Comparison of ENCODE assay signal across 33 cellular contexts in genomic region chr11:95514386-95515145, GRCh38.
DNase-seq lines count a peak whose midpoint lies in the region; ATAC-seq and TF ChIP-seq lines count a peak whose summit lies in the region.
"Had no signal": no experiment of that assay in that cellular context is flagged by ENCODE, and none has a peak within 500 bp of the region (broad histone marks: within the 10 kb centered on the region; RNA-seq: fewer than 3 reads in every experiment).

No MANE protein-coding gene starts in this region.

- H3K4me1 ChIP-seq in mammary epithelial cell (ENCODE audit: insufficient read depth, low read length) (peaks cover 60% of the 10 kb centered on the region), foreskin keratinocyte (peaks cover 53% of the 10 kb centered on the region)
- H3K4me1 ChIP-seq: body of pancreas, lower lobe of right lung, pancreas had no signal

- peak overlapping the region; percentile 64 for H3K4me2 ChIP-seq in mammary epithelial cell (ENCODE audit: insufficient read depth, low read depth, low read length)
- H3K4me2 ChIP-seq: GM23338 had no signal

- dilution Hi-C loops in mammary epithelial cell (cut with HindIII; ENCODE audit: low sequenced_read_pairs): no loop called here

- ATAC-seq in foreskin keratinocyte (peak; percentile 46), sciatic nerve (peak; percentile 59)
- ATAC-seq: activated CD4-positive, alpha-beta T cell treated with anti-CD3 and anti-CD28 coated beads for 36 hours; activated CD8-positive, alpha-beta T cell treated with anti-CD3 and anti-CD28 coated beads for 36 hours; activated T-helper 17 cell treated with anti-CD3 and anti-CD28 coated beads, Interleukin-2, amount 50 U/mL, for 72 hours; body of pancreas; GM23338; lower lobe of right lung; naive thymus-derived CD8-positive, alpha-beta T cell; Panc1; pancreas had no signal

- BruUV-seq in mammary epithelial cell (replicated peaks; lab: Mats Ljungman, UMichigan): TSS peak; percentile 70

- in situ Hi-C loops in mammary epithelial cell (cut with MboI; ENCODE audit: low sequenced_read_pairs in 2 of 2): loop anchor here in 1 of 2 donors (10.0 kb wide), 1 partner anchor 290 kb away; no protein-coding TSS in a partner anchor

- H3K27ac ChIP-seq in mammary epithelial cell (ENCODE audit: insufficient read depth, low read depth, low read length): peak overlapping the region; percentile 78
- peak overlapping the region; percentile 60 for H3K27ac ChIP-seq in foreskin keratinocyte
- H3K27ac ChIP-seq: body of pancreas, lower lobe of right lung, pancreas, right atrium auricular region, spleen had no signal

- no peak overlapping the region for H3K4me3 ChIP-seq in mammary epithelial cell (replicated peaks in 1 of 3; ENCODE audit: insufficient read depth in 1 of 3, low read depth in 2 of 3, low read length in 3 of 3)
- H3K4me3 ChIP-seq: body of pancreas, GM23338, lower lobe of right lung, pancreas, right atrium auricular region, spleen had no signal

- DNase-seq in HPDE6-E6E7 (ENCODE audit: extremely low spot score) (peak; percentile 29), mammary epithelial cell (peak; percentile 66), foreskin keratinocyte (peak; percentile 77 to 88), sciatic nerve (ENCODE audit: low spot score) (no peak), 8988T (no peak), COR-L47 (lab: John Stamatoyannopoulos, UW) (no peak), DMS53 treated with DMSO at 0.1 percent for 48 hours (lab: John Stamatoyannopoulos, UW; ENCODE audit: unreplicated experiment) (no peak)
- no peak for DNase-seq in activated naive CD4-positive, alpha-beta T cell treated with anti-CD3 and anti-CD28 coated beads, Interleukin-2, amount 10 ng/mL, durations not matched to agents 7 days and 5 days
- DNase-seq: ACHN; activated CD4-positive, alpha-beta T cell treated with anti-CD3 and anti-CD28 coated beads for 36 hours; activated CD8-positive, alpha-beta memory T cell treated with anti-CD3 and anti-CD28 coated beads, Interleukin-2, amount 50 U/mL, for 48 hours; activated CD8-positive, alpha-beta T cell treated with anti-CD3 and anti-CD28 coated beads for 36 hours; activated naive CD4-positive, alpha-beta T cell treated with anti-CD3 and anti-CD28 coated beads, Interleukin-2, amount 50 U/mL, for 16 hours; body of pancreas; DMS79 treated with DMSO at 0.1 percent for 48 hours; GF-D8; kidney glomerular epithelial cell; lower lobe of right lung; naive thymus-derived CD8-positive, alpha-beta T cell; NCI-H146; NCI-H2107; NCI-H446; NCI-H748 treated with DMSO at 0.1 percent for 48 hours; pancreas; SHP77 treated with DMSO at 0.1 percent for 48 hours; spleen; stimulated activated CD4-positive, alpha-beta T cell treated with anti-CD3 and anti-CD28 coated beads, Interleukin-2, amount 100 ng/mL, for 24 hours had no signal

- intact Hi-C loops in mammary epithelial cell (cut with micrococcal nuclease): no loop called here
- intact Hi-C loops in sciatic nerve (cut with DNase I): no loop called here

- no peaks in the 10 kb centered on the region for H4K20me1 ChIP-seq in mammary epithelial cell (ENCODE audit: insufficient read depth, low read length)

- H3K9ac ChIP-seq in mammary epithelial cell (ENCODE audit: insufficient read depth, low read length): no peak overlapping the region

- 19% methylated on average over 4 of the region's 4 CpGs for WGBS in mammary epithelial cell (ENCODE audit: low coverage, missing lambda C conversion rate)

- H3K9me3 ChIP-seq in mammary epithelial cell (replicated peaks; ENCODE audit: insufficient read depth, low read length): no peaks in the 10 kb centered on the region
- H3K9me3 ChIP-seq: body of pancreas, lower lobe of right lung, pancreas, right atrium auricular region, spleen had no signal

- H3K36me3 Mint-ChIP-seq in activated naive CD4-positive, alpha-beta T cell treated with anti-CD3 and anti-CD28 coated beads, Interleukin-2, amount 10 ng/mL, durations not matched to agents 7 days and 5 days: no peaks in the 10 kb centered on the region
- H3K36me3 Mint-ChIP-seq: naive thymus-derived CD8-positive, alpha-beta T cell had no signal

- no peaks in the 10 kb centered on the region for H3K4me1 Mint-ChIP-seq in activated naive CD4-positive, alpha-beta T cell treated with anti-CD3 and anti-CD28 coated beads, Interleukin-2, amount 10 ng/mL, durations not matched to agents 7 days and 5 days
- H3K4me1 Mint-ChIP-seq: activated CD4-positive, alpha-beta T cell treated with anti-CD3 and anti-CD28 coated beads for 36 hours; activated T-helper 17 cell treated with anti-CD3 and anti-CD28 coated beads, Interleukin-2, amount 50 U/mL, for 72 hours; B cell; naive thymus-derived CD8-positive, alpha-beta T cell had no signal

- no peak overlapping the region for H3K4me3 Mint-ChIP-seq in activated naive CD4-positive, alpha-beta T cell treated with anti-CD3 and anti-CD28 coated beads, Interleukin-2, amount 10 ng/mL, durations not matched to agents 7 days and 5 days
- H3K4me3 Mint-ChIP-seq: activated CD4-positive, alpha-beta T cell treated with anti-CD3 and anti-CD28 coated beads for 36 hours; activated CD8-positive, alpha-beta T cell treated with anti-CD3 and anti-CD28 coated beads for 36 hours; activated T-helper 17 cell treated with anti-CD3 and anti-CD28 coated beads, Interleukin-2, amount 50 U/mL, for 72 hours; B cell; GM23338; naive thymus-derived CD8-positive, alpha-beta T cell; stimulated activated naive CD8-positive, alpha-beta T cell treated with anti-CD3 and anti-CD28 coated beads, Interleukin-15, Interleukin-2, amounts not matched to agents 100 ng/mL and 50 ng/mL, for 24 hours had no signal

- no peaks in the 10 kb centered on the region for H3K27me3 Mint-ChIP-seq in activated naive CD4-positive, alpha-beta T cell treated with anti-CD3 and anti-CD28 coated beads, Interleukin-2, amount 10 ng/mL, durations not matched to agents 7 days and 5 days
- H3K27me3 Mint-ChIP-seq: activated CD4-positive, alpha-beta T cell treated with anti-CD3 and anti-CD28 coated beads for 36 hours; activated CD8-positive, alpha-beta T cell treated with anti-CD3 and anti-CD28 coated beads for 36 hours; stimulated activated naive CD8-positive, alpha-beta T cell treated with anti-CD3 and anti-CD28 coated beads, Interleukin-15, Interleukin-2, amounts not matched to agents 100 ng/mL and 50 ng/mL, for 24 hours had no signal

- CTCF ChIA-PET in mammary epithelial cell (lab: Charles Lee; ENCODE audit: low non-redundant PET): no interaction called here
- CTCF ChIA-PET in activated naive CD4-positive, alpha-beta T cell treated with anti-CD3 and anti-CD28 coated beads, Interleukin-2, amount 10 ng/mL, durations not matched to agents 7 days and 5 days (lab: Charles Lee): no interaction called here

- TF ChIP-seq CTCF in mammary epithelial cell (conservative IDR thresholded peaks at IDR 0.05 in 1 of 2, IDR thresholded peaks at IDR 0.05 in 1 of 2; ENCODE audit: extremely low read depth in 1 of 2, insufficient read depth in 1 of 2, low read depth in 1 of 2, low read length in 2 of 2): no peak
- TF ChIP-seq CTCF in foreskin keratinocyte (conservative IDR thresholded peaks at IDR 0.05): no peak

- H3K9me3 Mint-ChIP-seq in activated naive CD4-positive, alpha-beta T cell treated with anti-CD3 and anti-CD28 coated beads, Interleukin-2, amount 10 ng/mL, durations not matched to agents 7 days and 5 days: no peaks in the 10 kb centered on the region
- H3K9me3 Mint-ChIP-seq: activated CD8-positive, alpha-beta T cell treated with anti-CD3 and anti-CD28 coated beads for 36 hours; activated T-helper 17 cell treated with anti-CD3 and anti-CD28 coated beads, Interleukin-2, amount 50 U/mL, for 72 hours; GM23338; naive thymus-derived CD8-positive, alpha-beta T cell; stimulated activated naive CD8-positive, alpha-beta T cell treated with anti-CD3 and anti-CD28 coated beads, Interleukin-15, Interleukin-2, amounts not matched to agents 100 ng/mL and 50 ng/mL, for 24 hours had no signal

- peak overlapping the region; percentile 82 for H2AFZ ChIP-seq in mammary epithelial cell (ENCODE audit: low read depth, low read length)
- H2AFZ ChIP-seq: GM23338 had no signal

- H3K27ac Mint-ChIP-seq in activated naive CD4-positive, alpha-beta T cell treated with anti-CD3 and anti-CD28 coated beads, Interleukin-2, amount 10 ng/mL, durations not matched to agents 7 days and 5 days: no peak overlapping the region
- H3K27ac Mint-ChIP-seq: activated CD4-positive, alpha-beta T cell treated with anti-CD3 and anti-CD28 coated beads for 36 hours; activated CD8-positive, alpha-beta T cell treated with anti-CD3 and anti-CD28 coated beads for 36 hours; activated T-helper 17 cell treated with anti-CD3 and anti-CD28 coated beads, Interleukin-2, amount 50 U/mL, for 72 hours; B cell; GM23338; stimulated activated naive CD8-positive, alpha-beta T cell treated with anti-CD3 and anti-CD28 coated beads, Interleukin-15, Interleukin-2, amounts not matched to agents 100 ng/mL and 50 ng/mL, for 24 hours had no signal

- H3K27me3 ChIP-seq in mammary epithelial cell (ENCODE audit: insufficient read depth, low read length) (no peaks in the 10 kb centered on the region), foreskin keratinocyte (no peaks in the 10 kb centered on the region)
- H3K27me3 ChIP-seq: body of pancreas, pancreas, right atrium auricular region, spleen had no signal

- no peaks in the 10 kb centered on the region for H3K79me2 ChIP-seq in mammary epithelial cell (ENCODE audit: insufficient read depth, low read length)

- H3K36me3 ChIP-seq in mammary epithelial cell (ENCODE audit: insufficient read depth, low read length): no peaks in the 10 kb centered on the region
- H3K36me3 ChIP-seq: lower lobe of right lung, pancreas, right atrium auricular region, spleen had no signal

Comparison
In these comparisons a context has a peak if more than half of its experiments do, and no peak if none do; other contexts are left out.
1. DNase-seq: peak in HPDE6-E6E7 (single experiment), mammary epithelial cell (single experiment) and foreskin keratinocyte (2 of 2); none in sciatic nerve (single experiment), activated naive CD4-positive, alpha-beta T cell treated with anti-CD3 and anti-CD28 coated beads, Interleukin-2, amount 10 ng/mL, durations not matched to agents 7 days and 5 days (single experiment), 8988T (single experiment), COR-L47 (single experiment) and DMS53 treated with DMSO at 0.1 percent for 48 hours (single experiment).